Comparison of ENCODE assay signal across 10 cellular contexts in genomic region chr1:166089804-166090203, GRCh38.
DNase-seq lines count a peak whose midpoint lies in the region; ATAC-seq and TF ChIP-seq lines count a peak whose summit lies in the region.
"Had no signal": no experiment of that assay in that cellular context is flagged by ENCODE, and none has a peak within 500 bp of the region (broad histone marks: within the 10 kb centered on the region; RNA-seq: fewer than 3 reads in every experiment).

No MANE protein-coding gene starts in this region.

- peak; percentile 15 for ATAC-seq in stimulated activated naive CD8-positive, alpha-beta T cell treated with anti-CD3 and anti-CD28 coated beads, Interleukin-15, amount 100 ng/mL, for 72 hours
- no peak for ATAC-seq in stimulated activated naive CD8-positive, alpha-beta T cell treated with anti-CD3 and anti-CD28 coated beads, Interleukin-15, Interleukin-2, amounts not matched to agents 100 U/mL and 50 U/mL, for 24 hours
- ATAC-seq in HCT116, result peak; percentile 25; the same call in 1 of the 2 replicates

- no peak overlapping the region for H3K4me2 ChIP-seq in HCT116 (ENCODE audit: low read length)

- no peak for TF ChIP-seq CTCF in HCT116 (IDR thresholded peaks at IDR 0.05 in 2 of 3, conservative IDR thresholded peaks at IDR 0.05 in 1 of 3; ENCODE audit: borderline replicate concordance in 1 of 3, insufficient read depth in 1 of 3, low read depth in 2 of 3, low read length in 2 of 3)

- no peaks in the 10 kb centered on the region for H3K4me1 Mint-ChIP-seq in stimulated activated naive CD8-positive, alpha-beta T cell treated with anti-CD3 and anti-CD28 coated beads, Interleukin-15, amount 100 ng/mL, for 72 hours

- H3K9me2 ChIP-seq in HCT116 (ENCODE audit: insufficient read depth), result no peaks in the 10 kb centered on the region

- POLR2A ChIA-PET in HCT116 (lab: Charles Lee), result no interaction called here

- peaks cover 0 to 9% of the 10 kb centered on the region in 2 donors for H3K9me3 Mint-ChIP-seq in stimulated activated naive CD8-positive, alpha-beta T cell treated with anti-CD3 and anti-CD28 coated beads, Interleukin-15, amount 100 ng/mL, for 72 hours

- no peak for DNase-seq in stimulated activated naive CD8-positive, alpha-beta T cell treated with anti-CD3 and anti-CD28 coated beads, Interleukin-15, amount 100 ng/mL, for 72 hours
- DNase-seq in stimulated activated naive CD8-positive, alpha-beta T cell treated with anti-CD3 and anti-CD28 coated beads, Interleukin-15, Interleukin-2, amounts not matched to agents 100 U/mL and 50 U/mL, for 24 hours, result no peak
- no peak for DNase-seq in HCT116 (ENCODE audit: low read depth, low spot score)
- DNase-seq in MV-4-11 (lab: John Stamatoyannopoulos, UW), result peak; percentile 38
- DNase-seq in NCI-H2107 (lab: John Stamatoyannopoulos, UW), result no peak
- DNase-seq in hepatic stellate cell (ENCODE audit: low spot score), result no peak
- no peak for DNase-seq in NCI-H526 treated with DMSO at 0.1 percent for 48 hours (lab: John Stamatoyannopoulos, UW)
- no peak for DNase-seq in HCEC 1CT
- DNase-seq: dorsolateral prefrontal cortex, MG63 had no signal

- H3K4me3 ChIP-seq in HCT116 (replicated peaks in 1 of 2; ENCODE audit: low read depth in 1 of 2, low read length in 2 of 2), result no peak overlapping the region
- H3K4me3 ChIP-seq: dorsolateral prefrontal cortex, MG63 had no signal

- TF ChIP-seq RAD21 in HCT116 (IDR thresholded peaks at IDR 0.05; ENCODE audit: low read depth), result no peak

- H2AFZ ChIP-seq in HCT116 (ENCODE audit: low read depth, low read length, poor library complexity, severe bottlenecking), result no peak overlapping the region

- H3K27ac ChIP-seq in HCT116 (ENCODE audit: low read depth, low read length), result no peak overlapping the region

- H3K9me3 ChIP-seq in HCT116 (ENCODE audit: control insufficient read depth in 1 of 2, insufficient read depth in 1 of 2, low read depth in 1 of 2, low read length in 2 of 2), result no peaks in the 10 kb centered on the region
- H3K9me3 ChIP-seq: MG63 had no signal

- intact Hi-C loops in HCT116 (cut with micrococcal nuclease), result no loop called here

- no peaks in the 10 kb centered on the region for H3K36me3 ChIP-seq in HCT116 (ENCODE audit: control insufficient read depth in 1 of 2, insufficient read depth in 2 of 2, low read length in 2 of 2)
- H3K36me3 ChIP-seq: MG63 had no signal

- CTCF ChIA-PET in HCT116 (lab: Charles Lee), result no interaction called here

- no peak overlapping the region for H3K4me3 Mint-ChIP-seq in stimulated activated naive CD8-positive, alpha-beta T cell treated with anti-CD3 and anti-CD28 coated beads, Interleukin-15, amount 100 ng/mL, for 72 hours

- no TSS peak for BruUV-seq in HCT116 (replicated peaks; lab: Mats Ljungman, UMichigan)

- H3K27me3 Mint-ChIP-seq in stimulated activated naive CD8-positive, alpha-beta T cell treated with anti-CD3 and anti-CD28 coated beads, Interleukin-15, amount 100 ng/mL, for 72 hours, result peaks cover 11% of the 10 kb centered on the region

- H3K4me1 ChIP-seq in HCT116 (ENCODE audit: control insufficient read depth in 1 of 2, insufficient read depth in 2 of 2, low read length in 2 of 2), result no peaks in the 10 kb centered on the region

- TF ChIP-seq POLR2A in HCT116 (IDR thresholded peaks at IDR 0.05; ENCODE audit: borderline replicate concordance, extremely low read depth, insufficient read depth, insufficient read length), result no peak

- H4K20me1 ChIP-seq in HCT116 (ENCODE audit: insufficient read depth), result no peaks in the 10 kb centered on the region

- RAD21 ChIA-PET in HCT116 (lab: Charles Lee; ENCODE audit: low non-redundant PET in 1 of 2, low total read pairs in 2 of 2, uncharacterized antibody in 2 of 2, unreplicated experiment in 2 of 2), result no interaction called here

- H3K27me3 ChIP-seq in HCT116 (ENCODE audit: insufficient read depth, low read length), result peaks cover 9% of the 10 kb centered on the region; the same call in 1 of the 2 replicates
- H3K27me3 ChIP-seq: dorsolateral prefrontal cortex, MG63 had no signal

- H3K9ac ChIP-seq in HCT116 (ENCODE audit: low read length), result no peak overlapping the region

- H3K79me2 ChIP-seq in HCT116 (ENCODE audit: insufficient read depth, low read length), result no peaks in the 10 kb centered on the region

- no peak overlapping the region for H3K27ac Mint-ChIP-seq in stimulated activated naive CD8-positive, alpha-beta T cell treated with anti-CD3 and anti-CD28 coated beads, Interleukin-15, amount 100 ng/mL, for 72 hours

TF ChIP-seq in HCT116, 20 proteins besides CTCF, POLR2A, EP300 and RAD21:
- no peak for TF ChIP-seq ATF3 (IDR thresholded peaks at IDR 0.05)
- TF ChIP-seq TCF7L2 (IDR thresholded peaks at IDR 0.05; ENCODE audit: borderline replicate concordance, extremely low read depth, insufficient read depth, insufficient read length), result no peak
- TF ChIP-seq ZBTB33 (IDR thresholded peaks at IDR 0.05; ENCODE audit: extremely low read depth, insufficient replicate concordance, low read length), result no peak
- TF ChIP-seq EZH2phosphoT487 (IDR thresholded peaks at IDR 0.05; ENCODE audit: borderline replicate concordance), result no peak
- TF ChIP-seq CEBPB (IDR thresholded peaks at IDR 0.05; ENCODE audit: low read depth), result no peak
- no peak for TF ChIP-seq JUND (IDR thresholded peaks at IDR 0.05)
- TF ChIP-seq MAX (IDR thresholded peaks at IDR 0.05), result no peak
- TF ChIP-seq YY1 (IDR thresholded peaks at IDR 0.05; ENCODE audit: extremely low read depth, insufficient replicate concordance, low read depth, low read length), result no peak
- no peak for TF ChIP-seq EZH2 (IDR thresholded peaks at IDR 0.05)
- TF ChIP-seq EGR1 (IDR thresholded peaks at IDR 0.05; ENCODE audit: low read depth), result no peak
- no peak for TF ChIP-seq POLR2AphosphoS5 (IDR thresholded peaks at IDR 0.05; ENCODE audit: low read depth, low read length)
- no peak for TF ChIP-seq SP1 (IDR thresholded peaks at IDR 0.05; ENCODE audit: low read depth)
- no peak for TF ChIP-seq REST (IDR thresholded peaks at IDR 0.05; ENCODE audit: low read depth)
- TF ChIP-seq ZNF274 (IDR thresholded peaks at IDR 0.05; ENCODE audit: low read depth, low read length), result no peak
TF ChIP-seq in HCT116: peak in this region for 0.
